ENCODE assay signal across 1 cellular context in genomic region chr3:183548262-183548769, GRCh38.
TF ChIP-seq lines count a peak whose summit lies in the region.

No MANE protein-coding gene starts in this region.

TF ChIP-seq in IMR-90, 13 proteins besides CTCF, POLR2A, EP300 and RAD21 (continued from another document):
- no peak for TF ChIP-seq MAFK (IDR thresholded peaks at IDR 0.05; ENCODE audit: low read depth, low read length)
